In genomic region chr6:41073203-41073967, GRCh38 we compare ENCODE assay signal across 1 cellular context.
TF ChIP-seq lines count a peak whose summit lies in the region.

No MANE protein-coding gene starts in this region.

TF ChIP-seq in K562, 482 proteins besides CTCF, POLR2A, EP300 and RAD21 (continued from another document and continues in another):
- TF ChIP-seq E2F8 (IDR thresholded peaks at IDR 0.05; ENCODE audit: low read depth, partially characterized antibody) = no peak
- TF ChIP-seq HNRNPLL (IDR thresholded peaks at IDR 0.05; ENCODE audit: low read depth, low read length, poor library complexity, severe bottlenecking) = peak; percentile 24
- TF ChIP-seq THAP12 (CRISPR knock-in tag; IDR thresholded peaks at IDR 0.05) = peak; percentile 38
- no peak for TF ChIP-seq NR2C1 (IDR thresholded peaks at IDR 0.05)
- no peak for TF ChIP-seq NR2C1 (tag; IDR thresholded peaks at IDR 0.05)
- 0 out of 2 replicates have a peak, but pooled peaks have one; percentile 59 for TF ChIP-seq E2F5 (CRISPR knock-in tag; IDR thresholded peaks at IDR 0.05)
- no peak for TF ChIP-seq ZNF41 (CRISPR knock-in tag; conservative IDR thresholded peaks at IDR 0.05)
- no peak for TF ChIP-seq POLR3G (IDR thresholded peaks at IDR 0.05; ENCODE audit: extremely low read depth, insufficient read length, insufficient replicate concordance)
- no peak for TF ChIP-seq KLF10 (CRISPR knock-in tag; IDR thresholded peaks at IDR 0.05)
- TF ChIP-seq MXD1 (CRISPR knock-in tag; IDR thresholded peaks at IDR 0.05; ENCODE audit: borderline replicate concordance, poor library complexity, severe bottlenecking) = no peak
- no peak for TF ChIP-seq SMAD3 (CRISPR knock-in tag; conservative IDR thresholded peaks at IDR 0.05)
- no peak for TF ChIP-seq ZNF707 (CRISPR knock-in tag; conservative IDR thresholded peaks at IDR 0.05)
- peak; percentile 74 for TF ChIP-seq CREB1 (IDR thresholded peaks at IDR 0.05)
- TF ChIP-seq CREB1 (CRISPR knock-in tag; IDR thresholded peaks at IDR 0.05) = peak; percentile 67
- no peak for TF ChIP-seq ZFP36 (IDR thresholded peaks at IDR 0.05; ENCODE audit: low read depth, low read length, partially characterized antibody)
- TF ChIP-seq ZNF644 (tag; IDR thresholded peaks at IDR 0.05; ENCODE audit: low read depth) = no peak; the same call in 1 of the 2 replicates
- no peak; the same call in 1 of the 2 replicates for TF ChIP-seq ZNF395 (CRISPR knock-in tag; IDR thresholded peaks at IDR 0.05)
- no peak for TF ChIP-seq EWSR1 (IDR thresholded peaks at IDR 0.05; ENCODE audit: borderline replicate concordance, low read depth, partially characterized antibody)
- no peak for TF ChIP-seq CCAR2 (IDR thresholded peaks at IDR 0.05; ENCODE audit: low read depth, low read length)
- no peak for TF ChIP-seq RBM34 (IDR thresholded peaks at IDR 0.05; ENCODE audit: borderline replicate concordance, insufficient read depth, low read length)
- TF ChIP-seq ZSCAN32 (CRISPR knock-in tag; IDR thresholded peaks at IDR 0.05) = no peak
- no peak for TF ChIP-seq MAFF (IDR thresholded peaks at IDR 0.05; ENCODE audit: low read length)
- TF ChIP-seq ZNF311 (CRISPR knock-in tag; IDR thresholded peaks at IDR 0.05) = no peak
- TF ChIP-seq EGR1 (conservative IDR thresholded peaks at IDR 0.05) = peak; percentile 98
- no peak for TF ChIP-seq TEAD2 (tag; IDR thresholded peaks at IDR 0.05)
- TF ChIP-seq TFAP4 (CRISPR knock-in tag; IDR thresholded peaks at IDR 0.05; ENCODE audit: borderline replicate concordance) = peak; percentile 60; the same call in 1 of the 2 replicates
- TF ChIP-seq SLC30A9 (CRISPR knock-in tag; IDR thresholded peaks at IDR 0.05) = no peak
- TF ChIP-seq ZNF589 (CRISPR knock-in tag; IDR thresholded peaks at IDR 0.05; ENCODE audit: low read depth) = no peak; the same call in 1 of the 2 replicates
- TF ChIP-seq ADNP (tag; IDR thresholded peaks at IDR 0.05) = no peak
- TF ChIP-seq POU5F1 (IDR thresholded peaks at IDR 0.05; ENCODE audit: borderline replicate concordance, low read depth, low read length, partially characterized antibody) = no peak
- TF ChIP-seq TEAD1 (CRISPR knock-in tag; IDR thresholded peaks at IDR 0.05) = peak in 1 of 2 experiments; percentile 59; a peak in 2 of 4 replicates
- TF ChIP-seq TAF7 (tag; IDR thresholded peaks at IDR 0.05) = peak; percentile 24; the same call in 1 of the 2 replicates
- TF ChIP-seq KDM4B (IDR thresholded peaks at IDR 0.05; ENCODE audit: borderline replicate concordance in 2 of 2, low read depth in 1 of 2) = peak in 1 of 2 experiments; percentile 92; a peak in 1 of 4 replicates
- TF ChIP-seq ZNF561 (CRISPR knock-in tag; conservative IDR thresholded peaks at IDR 0.05) = no peak
- TF ChIP-seq NFIX (CRISPR knock-in tag; IDR thresholded peaks at IDR 0.05; ENCODE audit: low read depth) = no peak
- TF ChIP-seq ILK (tag; IDR thresholded peaks at IDR 0.05; ENCODE audit: borderline replicate concordance, low read depth) = no peak
- no peak for TF ChIP-seq TAL1 (IDR thresholded peaks at IDR 0.05)
- no peak for TF ChIP-seq FOXJ3 (CRISPR knock-in tag; IDR thresholded peaks at IDR 0.05)
- no peak for TF ChIP-seq SNRNP70 (optimal IDR thresholded peaks at IDR 0.05; ENCODE audit: low read depth, low read length)
- TF ChIP-seq NFE2L1 (tag; IDR thresholded peaks at IDR 0.05; ENCODE audit: borderline replicate concordance, low read depth) = no peak
- peak; percentile 98 for TF ChIP-seq TAF1 (IDR thresholded peaks at IDR 0.05; ENCODE audit: control insufficient read depth, extremely low read depth, insufficient read depth, low read length, severe bottlenecking)
- no peak for TF ChIP-seq ZKSCAN1 (IDR thresholded peaks at IDR 0.05; ENCODE audit: low read depth, low read length)
- no peak for TF ChIP-seq SMC3 (conservative IDR thresholded peaks at IDR 0.05; ENCODE audit: insufficient read depth, low read depth, low read length)
- no peak for TF ChIP-seq HMBOX1 (IDR thresholded peaks at IDR 0.05)
- TF ChIP-seq RBM15 (IDR thresholded peaks at IDR 0.05; ENCODE audit: insufficient read depth, low read length) = 0 out of 2 replicates have a peak, but pooled peaks have one; percentile 52
- no peak for TF ChIP-seq MXI1 (IDR thresholded peaks at IDR 0.05; ENCODE audit: low read depth, low read length)
- no peak for TF ChIP-seq EHMT2 (IDR thresholded peaks at IDR 0.05)
- no peak for TF ChIP-seq ELF4 (CRISPR knock-in tag; IDR thresholded peaks at IDR 0.05)
- TF ChIP-seq ZBTB17 (CRISPR knock-in tag; IDR thresholded peaks at IDR 0.05) = no peak
- TF ChIP-seq ZNF347 (CRISPR knock-in tag; IDR thresholded peaks at IDR 0.05; ENCODE audit: low read depth) = no peak
- TF ChIP-seq HLTF (IDR thresholded peaks at IDR 0.05) = peak; percentile 55; the same call in 1 of the 2 replicates
- no peak for TF ChIP-seq ZNF23 (CRISPR knock-in tag; IDR thresholded peaks at IDR 0.05)
- TF ChIP-seq BRD4 (IDR thresholded peaks at IDR 0.05) = peak; percentile 94
- TF ChIP-seq MECOM (CRISPR knock-in tag; IDR thresholded peaks at IDR 0.05) = 0 out of 2 replicates have a peak, but pooled peaks have one; percentile 38
- no peak for TF ChIP-seq ARHGAP35 (IDR thresholded peaks at IDR 0.05; ENCODE audit: partially characterized antibody)
- no peak; the same call in 1 of the 2 replicates for TF ChIP-seq USF2 (CRISPR knock-in tag; IDR thresholded peaks at IDR 0.05)
- TF ChIP-seq TFAM (CRISPR knock-in tag; conservative IDR thresholded peaks at IDR 0.05) = no peak
- no peak for TF ChIP-seq ZNF274 (IDR thresholded peaks at IDR 0.05; ENCODE audit: borderline replicate concordance, low read depth, low read length)
- peak; percentile 70; the same call in 1 of the 2 replicates for TF ChIP-seq NFRKB (IDR thresholded peaks at IDR 0.05; ENCODE audit: low read depth)
- no peak; a peak in 1 of 4 replicates for TF ChIP-seq MLX (CRISPR knock-in tag; conservative IDR thresholded peaks at IDR 0.05)
- no peak for TF ChIP-seq ZNF324 (CRISPR knock-in tag; IDR thresholded peaks at IDR 0.05)
- TF ChIP-seq ZNF551 (CRISPR knock-in tag; IDR thresholded peaks at IDR 0.05) = no peak
- TF ChIP-seq ZNF639 (CRISPR knock-in tag; conservative IDR thresholded peaks at IDR 0.05 in 1 of 2, IDR thresholded peaks at IDR 0.05 in 1 of 2) = peak in 1 of 2 experiments; percentile 91; a peak in 2 of 4 replicates
- TF ChIP-seq CHD2 (IDR thresholded peaks at IDR 0.05; ENCODE audit: low read depth, low read length) = no peak
- 0 out of 2 replicates have a peak, but pooled peaks have one; percentile 70 for TF ChIP-seq NR1H2 (CRISPR knock-in tag; IDR thresholded peaks at IDR 0.05)
- TF ChIP-seq ZNF354B (CRISPR knock-in tag; IDR thresholded peaks at IDR 0.05) = no peak
- TF ChIP-seq HNRNPUL1 (IDR thresholded peaks at IDR 0.05; ENCODE audit: low read length) = no peak
- 0 out of 2 replicates have a peak, but pooled peaks have one; percentile 11 for TF ChIP-seq OTX1 (CRISPR knock-in tag; IDR thresholded peaks at IDR 0.05)
- no peak for TF ChIP-seq C11orf30 (IDR thresholded peaks at IDR 0.05; ENCODE audit: low read depth)
- no peak for TF ChIP-seq POLR3A (IDR thresholded peaks at IDR 0.05; ENCODE audit: borderline replicate concordance, extremely low read depth, insufficient read depth, insufficient read length)
